In genomic region chr11:73851046-73851764, GRCh38 we compare ENCODE assay signal across 1 cellular context.
TF ChIP-seq lines count a peak whose summit lies in the region.

No MANE protein-coding gene starts in this region.

TF ChIP-seq in K562, 482 proteins besides CTCF, POLR2A, EP300 and RAD21 (continued from another document):
- TF ChIP-seq LCOR (CRISPR knock-in tag; IDR thresholded peaks at IDR 0.05) = peak; percentile 45; the same call in 1 of the 2 replicates
- 0 out of 2 replicates have a peak, but pooled peaks have one; percentile 25 for TF ChIP-seq ZNF644 (tag; IDR thresholded peaks at IDR 0.05; ENCODE audit: low read depth)
- TF ChIP-seq ARID1B (IDR thresholded peaks at IDR 0.05) = peak; percentile 39; the same call in 1 of the 2 replicates
- TF ChIP-seq KDM1A (IDR thresholded peaks at IDR 0.05) = peak; percentile 54 to 79; a peak in 3 of 4 replicates
- TF ChIP-seq MEIS2 (IDR thresholded peaks at IDR 0.05; ENCODE audit: partially characterized antibody) = peak; percentile 84
- no peak for TF ChIP-seq ZFP1 (CRISPR knock-in tag; IDR thresholded peaks at IDR 0.05)
- no peak for TF ChIP-seq PBX2 (CRISPR knock-in tag; IDR thresholded peaks at IDR 0.05; ENCODE audit: low read depth)
- peak; percentile 84 for TF ChIP-seq PBX2 (tag; conservative IDR thresholded peaks at IDR 0.05; ENCODE audit: low read depth)
- TF ChIP-seq BCOR (IDR thresholded peaks at IDR 0.05) = peak; percentile 96
- TF ChIP-seq YY1 (IDR thresholded peaks at IDR 0.05; ENCODE audit: borderline replicate concordance in 1 of 3, control insufficient read depth in 1 of 3, extremely low read depth in 1 of 3, insufficient read depth in 3 of 3, insufficient read length in 1 of 3, insufficient replicate concordance in 2 of 3, low read depth in 1 of 3, low read length in 2 of 3) = peak in 1 of 3 experiments; percentile 80
- peak; percentile 77; the same call in 1 of the 2 replicates for TF ChIP-seq HDAC2 (IDR thresholded peaks at IDR 0.05)
- no peak for TF ChIP-seq STAT6 (CRISPR knock-in tag; IDR thresholded peaks at IDR 0.05)
- TF ChIP-seq ATF7 (IDR thresholded peaks at IDR 0.05) = 0 out of 2 replicates have a peak, but pooled peaks have one; percentile 21
- TF ChIP-seq RBM25 (IDR thresholded peaks at IDR 0.05; ENCODE audit: low read depth, low read length, severe bottlenecking) = peak; percentile 94
- no peak for TF ChIP-seq ZFPM2 (CRISPR knock-in tag; IDR thresholded peaks at IDR 0.05)
- 0 out of 2 replicates have a peak, but pooled peaks have one; percentile 50 for TF ChIP-seq MEF2D (tag; conservative IDR thresholded peaks at IDR 0.05; ENCODE audit: low read depth)
- TF ChIP-seq CUX1 (CRISPR knock-in tag; IDR thresholded peaks at IDR 0.05) = peak; percentile 66; the same call in 1 of the 2 replicates
